9 cellular contexts compared by ENCODE assay signal in the genomic region with DNA sequence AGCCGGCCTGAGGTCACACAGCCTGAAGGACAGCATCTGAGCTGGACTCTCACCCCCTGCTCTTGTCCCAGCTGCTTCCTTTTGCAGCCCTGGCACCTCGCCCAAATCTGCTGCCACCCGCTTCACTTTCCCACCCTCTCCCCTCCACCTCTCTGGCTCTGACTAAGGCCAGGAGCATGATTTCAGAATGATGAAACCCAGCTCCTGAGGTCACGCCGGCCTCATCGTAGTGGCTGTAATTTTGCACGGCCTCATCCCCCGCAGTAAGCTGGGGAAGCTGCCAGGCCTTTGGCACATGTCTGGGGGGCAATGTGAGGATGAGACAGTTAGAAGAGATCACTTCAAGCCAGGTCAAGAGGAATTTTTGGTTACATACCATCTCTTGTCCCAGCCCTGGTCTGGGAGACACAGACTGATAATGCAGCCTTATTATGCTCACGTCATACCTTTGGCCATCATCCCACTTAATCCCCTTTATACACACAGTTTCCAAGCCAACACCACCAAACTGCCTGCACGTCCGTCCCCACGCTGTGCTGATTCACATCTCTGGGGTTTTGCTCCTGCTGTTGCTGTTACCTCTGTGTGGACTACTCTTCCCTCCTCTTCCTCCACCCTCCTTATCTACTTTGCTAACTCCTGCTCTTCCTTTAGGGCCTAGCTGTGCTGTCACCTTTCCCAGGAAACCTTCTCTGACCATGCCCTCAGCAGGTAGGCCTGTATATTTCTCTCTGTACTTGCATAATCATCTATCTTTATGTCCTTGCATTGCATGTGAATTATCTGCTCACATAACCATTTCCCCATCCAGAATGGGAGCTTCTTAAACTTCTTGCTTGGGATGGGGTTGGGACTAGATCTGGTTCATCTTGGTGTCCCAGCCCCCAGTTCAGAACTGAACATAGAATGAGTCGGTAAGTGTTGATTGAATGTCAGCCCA. TPM values are rescaled to one million over a fixed set of nuclear protein-coding genes. Genes with fewer than 3 reads are reported as not detected.
DNase-seq lines count a peak whose midpoint lies in the region; ATAC-seq and TF ChIP-seq lines count a peak whose summit lies in the region.
"Had no signal": no experiment of that assay in that cellular context is flagged by ENCODE, and none has a peak within 500 bp of the region (broad histone marks: within the 10 kb centered on the region; RNA-seq: fewer than 3 reads in every experiment).

No MANE protein-coding gene starts in this region.

- H3K27ac ChIP-seq in sigmoid colon = peak overlapping the region; percentile 72 to 91 (median 84)
- H3K27ac ChIP-seq: neutrophil had no signal

- peaks cover 3 to 19% of the 10 kb centered on the region in 2 donors for H3K36me3 Mint-ChIP-seq in stimulated activated naive B cell treated with anti-CD40 and anti-IgM and Interleukin-4, amounts not matched to agents 10 μg/mL and 1 μg/mL and 100 μg/mL, for 72 hours
- H3K36me3 Mint-ChIP-seq in natural killer cell = no peaks in the 10 kb centered on the region
- H3K36me3 Mint-ChIP-seq in activated CD4-positive, alpha-beta T cell treated with anti-CD3 and anti-CD28 coated beads, Interleukin-2, amount 10 ng/mL, durations not matched to agents 7 days and 5 days (ENCODE audit: low read depth) = no peaks in the 10 kb centered on the region

- H3K9me3 Mint-ChIP-seq in stimulated activated naive B cell treated with anti-CD40 and anti-IgM and Interleukin-4, amounts not matched to agents 10 μg/mL and 1 μg/mL and 100 μg/mL, for 72 hours = peaks cover 0 to 2% of the 10 kb centered on the region in 2 donors
- no peaks in the 10 kb centered on the region for H3K9me3 Mint-ChIP-seq in natural killer cell
- H3K9me3 Mint-ChIP-seq in activated CD4-positive, alpha-beta T cell treated with anti-CD3 and anti-CD28 coated beads, Interleukin-2, amount 10 ng/mL, durations not matched to agents 7 days and 5 days = peaks cover 2% of the 10 kb centered on the region

- no peak overlapping the region for H3K27ac Mint-ChIP-seq in stimulated activated naive B cell treated with anti-CD40 and anti-IgM and Interleukin-4, amounts not matched to agents 10 μg/mL and 1 μg/mL and 100 μg/mL, for 72 hours
- no peak overlapping the region for H3K27ac Mint-ChIP-seq in natural killer cell
- no peak overlapping the region for H3K27ac Mint-ChIP-seq in activated CD4-positive, alpha-beta T cell treated with anti-CD3 and anti-CD28 coated beads, Interleukin-2, amount 10 ng/mL, durations not matched to agents 7 days and 5 days

- no peak for ATAC-seq in stimulated activated naive B cell treated with anti-CD40 and anti-IgM and Interleukin-4, amounts not matched to agents 10 μg/mL and 1 μg/mL and 100 μg/mL, for 72 hours (replicated peaks)
- no peak for ATAC-seq in natural killer cell

- DNase-seq in GM10266 (ENCODE audit: extremely low spot score) (peak; percentile 5), SHP77 (lab: John Stamatoyannopoulos, UW) (peak; percentile 86 to 87), fibroblast of villous mesenchyme (ENCODE audit: low read depth) (peak; percentile 99), sigmoid colon (peak; percentile 93), natural killer cell (no peak), UCSD-AML1 (lab: John Stamatoyannopoulos, UW; ENCODE audit: unreplicated experiment) (no peak)
- no peak for DNase-seq in stimulated activated naive B cell treated with anti-CD40 and anti-IgM and Interleukin-4, amounts not matched to agents 10 μg/mL and 1 μg/mL and 100 μg/mL, for 72 hours
- DNase-seq in activated CD4-positive, alpha-beta T cell treated with anti-CD3 and anti-CD28 coated beads, Interleukin-2, amount 10 ng/mL, durations not matched to agents 7 days and 5 days = no peak

- peaks cover 0 to 2% of the 10 kb centered on the region in 2 donors for H3K4me1 Mint-ChIP-seq in stimulated activated naive B cell treated with anti-CD40 and anti-IgM and Interleukin-4, amounts not matched to agents 10 μg/mL and 1 μg/mL and 100 μg/mL, for 72 hours
- H3K4me1 Mint-ChIP-seq in natural killer cell = no peaks in the 10 kb centered on the region
- no peaks in the 10 kb centered on the region for H3K4me1 Mint-ChIP-seq in activated CD4-positive, alpha-beta T cell treated with anti-CD3 and anti-CD28 coated beads, Interleukin-2, amount 10 ng/mL, durations not matched to agents 7 days and 5 days

- CTCF ChIA-PET in activated CD4-positive, alpha-beta T cell treated with anti-CD3 and anti-CD28 coated beads, Interleukin-2, amount 10 ng/mL, durations not matched to agents 7 days and 5 days (lab: Charles Lee) = no interaction called here

- TF ChIP-seq EP300 in sigmoid colon (IDR thresholded peaks at IDR 0.05) = peak in 2 of 4 donors; percentile 61 to 68

- H3K4me3 ChIP-seq in fibroblast of villous mesenchyme (ENCODE audit: low read depth, low read length) (no peak overlapping the region), sigmoid colon (no peak overlapping the region)

- H3K27me3 ChIP-seq in sigmoid colon = no peaks in the 10 kb centered on the region
- H3K27me3 ChIP-seq: neutrophil had no signal

- TF ChIP-seq POLR2A in sigmoid colon (IDR thresholded peaks at IDR 0.05) = no peak

- H3K9me3 ChIP-seq in sigmoid colon = no peaks in the 10 kb centered on the region
- H3K9me3 ChIP-seq: neutrophil had no signal

- H3K4me1 ChIP-seq in sigmoid colon = peaks cover 3 to 35% (median 23%) of the 10 kb centered on the region in 4 donors

- no peaks in the 10 kb centered on the region for H3K27me3 Mint-ChIP-seq in stimulated activated naive B cell treated with anti-CD40 and anti-IgM and Interleukin-4, amounts not matched to agents 10 μg/mL and 1 μg/mL and 100 μg/mL, for 72 hours
- H3K27me3 Mint-ChIP-seq in natural killer cell (ENCODE audit: low read depth in 2 of 2) = no peaks in the 10 kb centered on the region
- H3K27me3 Mint-ChIP-seq in activated CD4-positive, alpha-beta T cell treated with anti-CD3 and anti-CD28 coated beads, Interleukin-2, amount 10 ng/mL, durations not matched to agents 7 days and 5 days = no peaks in the 10 kb centered on the region

- intact Hi-C loops in sigmoid colon (cut with DNase I) (no loop called here), natural killer cell (cut with micrococcal nuclease) (no loop called here)

- POLR2A ChIA-PET in activated CD4-positive, alpha-beta T cell treated with anti-CD3 and anti-CD28 coated beads, Interleukin-2, amount 10 ng/mL, durations not matched to agents 7 days and 5 days (lab: Charles Lee) = no interaction called here

- no peaks in the 10 kb centered on the region for H3K36me3 ChIP-seq in sigmoid colon
- H3K36me3 ChIP-seq: neutrophil had no signal

- TF ChIP-seq CTCF in GM10266 (IDR thresholded peaks at IDR 0.05; ENCODE audit: control insufficient read depth, insufficient read depth, low read depth, missing control alignments) (no peak), fibroblast of villous mesenchyme (IDR thresholded peaks at IDR 0.05; ENCODE audit: insufficient read depth, low read depth, low read length) (no peak), sigmoid colon (IDR thresholded peaks at IDR 0.05) (no peak), natural killer cell (IDR thresholded peaks at IDR 0.05) (no peak)

- no peak overlapping the region for H3K4me3 Mint-ChIP-seq in stimulated activated naive B cell treated with anti-CD40 and anti-IgM and Interleukin-4, amounts not matched to agents 10 μg/mL and 1 μg/mL and 100 μg/mL, for 72 hours
- no peak overlapping the region for H3K4me3 Mint-ChIP-seq in natural killer cell
- no peak overlapping the region for H3K4me3 Mint-ChIP-seq in activated CD4-positive, alpha-beta T cell treated with anti-CD3 and anti-CD28 coated beads, Interleukin-2, amount 10 ng/mL, durations not matched to agents 7 days and 5 days

- 72 to 85% methylated on average over 13 of the region's 13 CpGs for WGBS in sigmoid colon, 2 donors

RNA-seq across cellular contexts. Expression of gene CHRDL2, which starts 58.0 kb away (rescaled TPM):
- total RNA-seq in fibroblast of villous mesenchyme (not detected in 2 replicates), sigmoid colon (10 to 100 TPM in 2 of 4 donors, 1 to 10 TPM in 2; 6.1 to 45.1 (median 14.4) TPM), natural killer cell (not detected)
- 10 to 100 TPM in 1 of 3 donors, 1 to 10 TPM in 1, not detected in 1; 9.6 to 43.9 TPM for polyA plus RNA-seq in sigmoid colon
- total RNA-seq in activated CD4-positive, alpha-beta T cell treated with anti-CD3 and anti-CD28 coated beads, Interleukin-2, amount 10 ng/mL, durations not matched to agents 7 days and 5 days = not detected

Comparison
In these comparisons a context has a peak if more than half of its experiments do, and no peak if none do; other contexts are left out.
1. DNase-seq: peak in GM10266 (single experiment), SHP77 (2 of 2), fibroblast of villous mesenchyme (single experiment) and sigmoid colon (single experiment); none in stimulated activated naive B cell treated with anti-CD40 and anti-IgM and Interleukin-4, amounts not matched to agents 10 μg/mL and 1 μg/mL and 100 μg/mL, for 72 hours (single experiment), natural killer cell (single experiment), activated CD4-positive, alpha-beta T cell treated with anti-CD3 and anti-CD28 coated beads, Interleukin-2, amount 10 ng/mL, durations not matched to agents 7 days and 5 days (single experiment) and UCSD-AML1 (single experiment).